Comparison of ENCODE assay signal across 28 cellular contexts in genomic region chr2:94753466-94753998, GRCh38.
"Had no signal": no experiment of that assay in that cellular context is flagged by ENCODE, and none has a peak within 500 bp of the region (broad histone marks: within the 10 kb centered on the region; RNA-seq: fewer than 3 reads in every experiment).

No MANE protein-coding gene starts in this region.

- DNase-seq: activated B cell treated with CpG ODN at 0.5 μM for 24 hours; activated CD4-positive, alpha-beta T cell treated with anti-CD3 and anti-CD28 coated beads for 48 hours; activated CD4-positive, alpha-beta T cell treated with anti-CD3 and anti-CD28 coated beads, Interleukin-2, amount 50 U/mL, for 1 hour; activated CD4-positive, alpha-beta T cell treated with anti-CD3 and anti-CD28 coated beads, Interleukin-2, amount 50 U/mL, for 48 hours; activated CD8-positive, alpha-beta memory T cell treated with anti-CD3 and anti-CD28 coated beads for 24 hours; activated CD8-positive, alpha-beta T cell treated with anti-CD3 and anti-CD28 coated beads for 36 hours; activated effector memory CD4-positive, alpha-beta T cell treated with Interleukin-2 at 50 U/mL for 16 hours; activated gamma-delta T cell treated with Interleukin-2 at 50 U/mL for 16 hours; activated naive CD4-positive, alpha-beta T cell treated with anti-CD3 and anti-CD28 coated beads, Interleukin-2, amount 50 U/mL, for 16 hours; activated naive CD4-positive, alpha-beta T cell treated with Interleukin-2 at 50 U/mL for 16 hours; activated T-cell treated with anti-CD3 and anti-CD28 coated beads, Interleukin-2, amount 50 U/mL, for 4 hours; amniotic stem cell; anterior cingulate cortex; brain microvascular endothelial cell; dorsolateral prefrontal cortex; effector memory CD4-positive, alpha-beta T cell; endodermal cell; foreskin keratinocyte; gastrocnemius medialis; glutamatergic neuron; heart left ventricle; T-helper 17 cell; T1000; WERI-Rb-1 had no signal

- H3K27me3 ChIP-seq: brain microvascular endothelial cell, foreskin keratinocyte, gastrocnemius medialis had no signal

- H3K9me3 ChIP-seq: gastrocnemius medialis, heart left ventricle had no signal

- H3K4me1 ChIP-seq: foreskin keratinocyte, gastrocnemius medialis, heart left ventricle had no signal

- H3K27ac ChIP-seq: brain microvascular endothelial cell, coronary artery, dorsolateral prefrontal cortex, foreskin keratinocyte, gastrocnemius medialis, heart left ventricle, WERI-Rb-1 had no signal

- H3K4me3 ChIP-seq: coronary artery, dorsolateral prefrontal cortex, gastrocnemius medialis, heart left ventricle had no signal

- H3K36me3 ChIP-seq: brain microvascular endothelial cell, gastrocnemius medialis, heart left ventricle, WERI-Rb-1 had no signal

- ATAC-seq: activated CD4-positive, CD25-positive, alpha-beta regulatory T cell treated with anti-CD3 and anti-CD28 coated beads, Interleukin-2, amount 50 U/mL, for 24 hours; activated CD8-positive, alpha-beta T cell treated with anti-CD3 and anti-CD28 coated beads for 36 hours; activated T-cell treated with anti-CD3 and anti-CD28 coated beads, Interleukin-2, amount 50 U/mL, for 4 hours; activated T-helper 17 cell treated with anti-CD3 and anti-CD28 coated beads, Interleukin-2, amount 50 U/mL, for 72 hours; esophagus mucosa; foreskin keratinocyte; gastrocnemius medialis; heart left ventricle; T-helper 17 cell had no signal
